ENCODE assay signal across 1 cellular context in genomic region chr19:1424182-1424955, GRCh38.
TF ChIP-seq lines count a peak whose summit lies in the region.

No MANE protein-coding gene starts in this region.

TF ChIP-seq in HepG2, 621 proteins besides CTCF, POLR2A, EP300 and RAD21 (continued from another document and continues in another):
- TF ChIP-seq ZNF577 (CRISPR knock-in tag; IDR thresholded peaks at IDR 0.05; ENCODE audit: borderline replicate concordance, low read depth): no peak
- TF ChIP-seq PAXIP1 (CRISPR knock-in tag; conservative IDR thresholded peaks at IDR 0.05): peak; percentile 91
- no peak for TF ChIP-seq FOXA1 (IDR thresholded peaks at IDR 0.05)
- TF ChIP-seq FOXA1 (CRISPR knock-in tag; IDR thresholded peaks at IDR 0.05): no peak
- TF ChIP-seq ZXDC (CRISPR knock-in tag; IDR thresholded peaks at IDR 0.05): peak; percentile 96
- TF ChIP-seq ZNF510 (CRISPR knock-in tag; IDR thresholded peaks at IDR 0.05; ENCODE audit: low read depth): no peak
- TF ChIP-seq PTBP1 (IDR thresholded peaks at IDR 0.05; ENCODE audit: low read depth, low read length, poor library complexity, severe bottlenecking): no peak
- no peak for TF ChIP-seq ZNF678 (CRISPR knock-in tag; IDR thresholded peaks at IDR 0.05)
- TF ChIP-seq KAT2B (IDR thresholded peaks at IDR 0.05; ENCODE audit: borderline replicate concordance, low read depth, low read length): no peak
- no peak for TF ChIP-seq JDP2 (CRISPR knock-in tag; IDR thresholded peaks at IDR 0.05; ENCODE audit: borderline replicate concordance)
- no peak for TF ChIP-seq SIX4 (CRISPR knock-in tag; IDR thresholded peaks at IDR 0.05)
- TF ChIP-seq NFE2L1 (CRISPR knock-in tag; IDR thresholded peaks at IDR 0.05; ENCODE audit: borderline replicate concordance): no peak
- no peak for TF ChIP-seq ZNF660 (CRISPR knock-in tag; IDR thresholded peaks at IDR 0.05; ENCODE audit: borderline replicate concordance, low read depth)
- TF ChIP-seq SNRNP70 (IDR thresholded peaks at IDR 0.05; ENCODE audit: low read depth, low read length): no peak
- no peak for TF ChIP-seq ZNF512B (CRISPR knock-in tag; IDR thresholded peaks at IDR 0.05; ENCODE audit: borderline replicate concordance)
- no peak for TF ChIP-seq CC2D1A (CRISPR knock-in tag; IDR thresholded peaks at IDR 0.05)
- no peak for TF ChIP-seq BRD4 (CRISPR knock-in tag; IDR thresholded peaks at IDR 0.05)
- TF ChIP-seq RBM22 (optimal IDR thresholded peaks at IDR 0.05; ENCODE audit: low read length): no peak
- no peak for TF ChIP-seq MYNN (CRISPR knock-in tag; IDR thresholded peaks at IDR 0.05; ENCODE audit: low read depth)
- TF ChIP-seq SMAD1 (CRISPR knock-in tag; IDR thresholded peaks at IDR 0.05; ENCODE audit: borderline replicate concordance, low read depth): no peak
- TF ChIP-seq KAT7 (CRISPR knock-in tag; IDR thresholded peaks at IDR 0.05; ENCODE audit: borderline replicate concordance): no peak
- TF ChIP-seq ATF3 (CRISPR knock-in tag; IDR thresholded peaks at IDR 0.05): no peak
- no peak for TF ChIP-seq ZSCAN20 (CRISPR knock-in tag; IDR thresholded peaks at IDR 0.05; ENCODE audit: borderline replicate concordance)
- no peak for TF ChIP-seq TP53 (CRISPR knock-in tag; conservative IDR thresholded peaks at IDR 0.05)
- no peak for TF ChIP-seq ZNF407 (CRISPR knock-in tag; IDR thresholded peaks at IDR 0.05; ENCODE audit: not compliant biosample characterization)
- TF ChIP-seq ZSCAN21 (CRISPR knock-in tag; IDR thresholded peaks at IDR 0.05; ENCODE audit: borderline replicate concordance): no peak
- peak; percentile 31; the same call in 1 of the 2 replicates for TF ChIP-seq SP4 (CRISPR knock-in tag; IDR thresholded peaks at IDR 0.05)
- TF ChIP-seq ZNF441 (CRISPR knock-in tag; IDR thresholded peaks at IDR 0.05; ENCODE audit: borderline replicate concordance): no peak
- TF ChIP-seq KDM2A (CRISPR knock-in tag; IDR thresholded peaks at IDR 0.05; ENCODE audit: borderline replicate concordance, low read depth): no peak; the same call in 1 of the 2 replicates
- TF ChIP-seq HNF1A (IDR thresholded peaks at IDR 0.05; ENCODE audit: low read depth): no peak; the same call in 1 of the 2 replicates
- no peak; the same call in 1 of the 2 replicates for TF ChIP-seq HNF1A (CRISPR knock-in tag; IDR thresholded peaks at IDR 0.05; ENCODE audit: borderline replicate concordance)
- TF ChIP-seq RFX1 (IDR thresholded peaks at IDR 0.05): no peak
- TF ChIP-seq ZNF296 (CRISPR knock-in tag; conservative IDR thresholded peaks at IDR 0.05): 0 out of 2 replicates have a peak, but pooled peaks have one; percentile 54
- no peak for TF ChIP-seq BRCA1 (CRISPR knock-in tag; IDR thresholded peaks at IDR 0.05)
- TF ChIP-seq NFYC (CRISPR knock-in tag; IDR thresholded peaks at IDR 0.05): no peak
- no peak for TF ChIP-seq ZNF703 (CRISPR knock-in tag; IDR thresholded peaks at IDR 0.05; ENCODE audit: borderline replicate concordance)
- TF ChIP-seq ELF4 (CRISPR knock-in tag; IDR thresholded peaks at IDR 0.05; ENCODE audit: borderline replicate concordance): no peak
- TF ChIP-seq MAZ (IDR thresholded peaks at IDR 0.05; ENCODE audit: borderline replicate concordance, low read depth, low read length): 0 out of 2 replicates have a peak, but pooled peaks have one; percentile 39
- TF ChIP-seq MAZ (CRISPR knock-in tag; IDR thresholded peaks at IDR 0.05; ENCODE audit: low read depth): peak; percentile 91
- no peak for TF ChIP-seq CHD4 (IDR thresholded peaks at IDR 0.05; ENCODE audit: borderline replicate concordance, low read length)
- peak; percentile 68 for TF ChIP-seq ATF7-NPFF (CRISPR knock-in tag; IDR thresholded peaks at IDR 0.05; ENCODE audit: low read depth)
- TF ChIP-seq KDM5A (IDR thresholded peaks at IDR 0.05; ENCODE audit: borderline replicate concordance, low read length): no peak
- TF ChIP-seq ZKSCAN5 (CRISPR knock-in tag; IDR thresholded peaks at IDR 0.05): no peak
- no peak for TF ChIP-seq MEIS2 (CRISPR knock-in tag; IDR thresholded peaks at IDR 0.05)
